Comparison of ENCODE assay signal across 13 cellular contexts in the genomic region with DNA sequence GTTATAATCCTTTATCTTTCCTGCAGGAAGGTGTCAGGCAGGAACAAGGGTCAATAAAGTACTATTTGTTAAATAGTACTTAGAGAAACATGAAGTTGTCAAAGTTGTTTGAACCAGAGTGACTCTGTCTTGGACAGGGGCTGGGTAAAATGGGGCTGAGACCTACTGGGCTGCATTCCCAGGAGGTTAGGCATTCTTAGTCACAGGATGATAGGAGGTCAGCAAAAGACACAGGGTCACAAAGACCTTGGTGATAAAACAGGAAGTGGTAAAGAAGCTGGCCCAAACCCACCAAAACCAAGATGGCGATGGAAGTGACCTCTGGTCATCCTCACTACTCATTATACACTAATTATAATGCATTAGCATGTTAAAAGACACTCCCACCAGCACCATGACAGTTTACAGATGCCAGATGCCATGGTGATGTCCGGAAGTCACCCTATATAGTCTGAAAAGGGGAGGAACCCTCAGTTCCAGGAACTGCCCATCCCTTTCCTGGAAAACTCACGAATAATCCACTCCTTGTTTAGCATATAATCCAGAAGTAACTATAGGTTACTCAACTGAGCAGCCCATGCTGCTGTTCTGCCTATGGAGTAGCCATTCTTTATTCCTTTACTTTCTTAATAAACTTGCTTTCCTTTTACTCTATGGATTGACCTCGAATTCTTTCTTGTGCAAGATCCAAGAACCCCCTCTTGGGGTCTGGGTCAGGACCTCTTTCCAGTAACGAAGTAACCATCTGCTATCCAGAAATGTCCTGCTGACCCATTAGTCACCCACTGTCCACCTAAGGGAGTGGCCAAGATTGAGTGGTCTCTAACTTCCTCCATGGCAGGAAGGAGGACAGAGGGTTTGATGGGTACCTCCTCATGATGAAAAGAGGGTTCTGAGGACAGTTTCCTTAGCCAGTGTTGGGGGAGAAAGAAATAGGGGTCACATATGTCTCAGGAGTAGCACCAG. TPM values are rescaled to one million over a fixed set of nuclear protein-coding genes. Genes with fewer than 3 reads are reported as not detected.
A peak's percentile ranks its signal among the peaks of the same experiment; 100 is the strongest.
DNase-seq lines count a peak whose midpoint lies in the region; ATAC-seq, FAIRE-seq and TF ChIP-seq lines count a peak whose summit lies in the region.
"Had no signal": no experiment of that assay in that cellular context is flagged by ENCODE, and none has a peak within 500 bp of the region (broad histone marks: within the 10 kb centered on the region; RNA-seq: fewer than 3 reads in every experiment).

No MANE protein-coding gene starts in this region.

- 66 to 70% (median 67%) methylated on average over 5 of the region's 5 CpGs for WGBS in small intestine, 3 donors

- peak; percentile 90 for DNase-seq in HT1080 (ENCODE audit: low read depth)
- DNase-seq in foreskin keratinocyte: peak in 1 of 2 donors; percentile 80
- peak; percentile 82 for DNase-seq in small intestine
- no peak for DNase-seq in GM19240 (ENCODE audit: insufficient read length, low spot score)
- no peak for DNase-seq in Ammon's horn (ENCODE audit: low spot score)
- no peak for DNase-seq in NK-92 treated with Interleukin-12 subunit alpha and Interleukin-12 subunit beta, amount 100 ng/mL, for 24 hours (lab: John Stamatoyannopoulos, UW)
- DNase-seq: CD8-positive, alpha-beta T cell; gastrocnemius medialis; NCI-H345; RPMI8226 had no signal

- no peak overlapping the region for H3K4me3 ChIP-seq in small intestine (ENCODE audit: low read depth in 1 of 2, low read length in 2 of 2)
- H3K4me3 ChIP-seq: gastrocnemius medialis, neural progenitor cell had no signal

- no peaks in the 10 kb centered on the region for H3K36me3 ChIP-seq in small intestine (ENCODE audit: control insufficient read depth in 2 of 2, insufficient read depth in 2 of 2, low read length in 2 of 2)
- H3K36me3 ChIP-seq: gastrocnemius medialis, neural progenitor cell had no signal

- H3K4me1 ChIP-seq in foreskin keratinocyte: peaks cover 26% of the 10 kb centered on the region
- no peaks in the 10 kb centered on the region for H3K4me1 ChIP-seq in small intestine (ENCODE audit: control insufficient read depth in 2 of 2, insufficient read depth in 1 of 2, low read depth in 1 of 2, low read length in 1 of 2)
- H3K4me1 ChIP-seq: gastrocnemius medialis had no signal

- H3K27ac ChIP-seq in VCaP (peak overlapping the region; percentile 44; the same call in 1 of the 2 replicates), foreskin keratinocyte (peak overlapping the region; percentile 45), small intestine (ENCODE audit: low read depth in 1 of 2, low read length in 1 of 2) (peak overlapping the region; percentile 64 to 74)
- H3K27ac ChIP-seq: gastrocnemius medialis, neural progenitor cell had no signal

- peak; percentile 77 for ATAC-seq in foreskin keratinocyte
- no peak for ATAC-seq in GM18519 (IDR thresholded peaks at IDR 0.05; ENCODE audit: low FRiP score, unreplicated experiment)
- ATAC-seq: CD8-positive, alpha-beta T cell; gastrocnemius medialis had no signal

- TF ChIP-seq CTCF in VCaP (conservative IDR thresholded peaks at IDR 0.05) (no peak), foreskin keratinocyte (conservative IDR thresholded peaks at IDR 0.05) (no peak)

- peak; percentile 5 for FAIRE-seq in small intestine (lab: Jason Lieb, UNC)

- H3K27me3 ChIP-seq in foreskin keratinocyte: no peaks in the 10 kb centered on the region
- H3K27me3 ChIP-seq in small intestine (ENCODE audit: control insufficient read depth in 2 of 2, insufficient read depth in 2 of 2, low read length in 2 of 2): no peaks in the 10 kb centered on the region
- H3K27me3 ChIP-seq: gastrocnemius medialis, neural progenitor cell had no signal

- no peaks in the 10 kb centered on the region for H3K9me3 ChIP-seq in small intestine (ENCODE audit: control insufficient read depth, low read depth)
- H3K9me3 ChIP-seq: gastrocnemius medialis had no signal

RNA-seq across cellular contexts. Expression of gene SLC22A2, which starts 19.6 kb away (rescaled TPM):
- total RNA-seq in HT1080 (2014; rRNA removed; shearing (Covaris generic)): not detected in 2 replicates
- not detected in 2 replicates for polyA plus RNA-seq in HT1080 (2015; cell fraction: cytosol; rRNA removed)
- polyA plus RNA-seq in HT1080 (2015; cell fraction: nucleus; rRNA removed): not detected in 2 replicates
- not detected in 2 replicates for total RNA-seq in foreskin keratinocyte
- polyA plus RNA-seq in foreskin keratinocyte (not detected in 2 replicates), small intestine (not detected)
- total RNA-seq: CD8-positive, alpha-beta T cell; gastrocnemius medialis had no signal

Comparison
In these comparisons a context has a peak if more than half of its experiments do, and no peak if none do; other contexts are left out.
1. DNase-seq: peak in HT1080 (single experiment) and small intestine (single experiment); none in GM19240 (single experiment), Ammon's horn (single experiment) and NK-92 treated with Interleukin-12 subunit alpha and Interleukin-12 subunit beta, amount 100 ng/mL, for 24 hours (single experiment).
2. Peak in every context shown above with its lines, with median percentiles within 50 percentile points of each other: H3K27ac ChIP-seq.